Comparison of ENCODE assay signal across 16 cellular contexts in the genomic region with DNA sequence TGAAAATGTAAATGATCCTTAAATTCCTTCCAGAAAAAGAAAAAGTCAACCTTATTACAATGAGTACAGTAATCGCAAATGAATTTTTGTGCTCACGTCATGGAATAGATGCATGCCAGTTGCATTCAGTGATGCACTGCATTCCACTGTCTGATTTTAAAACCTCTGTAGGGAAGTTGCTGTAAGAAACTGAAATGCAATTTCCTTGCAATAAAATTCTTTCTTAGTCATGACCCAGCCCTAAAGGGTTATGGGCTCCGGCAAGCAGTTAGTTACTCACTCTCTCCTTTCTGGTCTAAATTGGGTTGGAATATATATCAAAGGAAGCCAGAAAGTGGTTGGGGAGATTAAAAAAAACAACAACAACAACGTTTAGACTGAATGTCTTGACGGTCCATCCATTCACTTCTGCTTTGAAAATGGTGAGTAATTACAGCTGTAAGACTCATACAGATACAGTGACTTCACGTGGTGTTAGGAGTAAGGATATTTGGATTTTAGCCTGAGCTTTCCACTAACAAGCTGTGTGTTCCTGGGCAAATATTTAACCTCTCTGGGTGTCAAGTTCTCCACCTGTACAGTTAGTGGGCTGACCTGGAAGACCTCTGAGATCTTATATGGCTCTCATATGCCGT. TPM values are rescaled to one million over a fixed set of nuclear protein-coding genes. Genes with fewer than 3 reads are reported as not detected.
DNase-seq lines count a peak whose midpoint lies in the region; ATAC-seq, FAIRE-seq and TF ChIP-seq lines count a peak whose summit lies in the region.
"Had no signal": no experiment of that assay in that cellular context is flagged by ENCODE, and none has a peak within 500 bp of the region (broad histone marks: within the 10 kb centered on the region; RNA-seq: fewer than 3 reads in every experiment).

No MANE protein-coding gene starts in this region.

- no peaks in the 10 kb centered on the region for H4K20me1 ChIP-seq in GM23248 (ENCODE audit: insufficient read depth)

- no peak overlapping the region for H4K8ac ChIP-seq in trophoblast cell (ENCODE audit: low read depth, low read length)

- in situ Hi-C loops in GM23248 (cut with MboI): loop anchor here (10.0 to 25.0 kb wide), 2 partner anchors 416 to 559 kb away; no protein-coding TSS in a partner anchor

- no peaks in the 10 kb centered on the region for H3K79me1 ChIP-seq in trophoblast cell (ENCODE audit: low read length)

- no peak overlapping the region for H4K12ac ChIP-seq in trophoblast cell (ENCODE audit: low read depth, low read length)

- FAIRE-seq in GM12892 (lab: Jason Lieb, UNC): no peak
- FAIRE-seq: GM12891 had no signal

- H3K27me3 ChIP-seq in GM23248 (replicated peaks; ENCODE audit: insufficient read depth): no peaks in the 10 kb centered on the region
- no peaks in the 10 kb centered on the region for H3K27me3 ChIP-seq in trophoblast cell (ENCODE audit: insufficient read depth, low read length)
- no peaks in the 10 kb centered on the region for H3K27me3 ChIP-seq in Peyer's patch
- H3K27me3 ChIP-seq: hepatocyte, stomach had no signal

- H3K9me3 ChIP-seq in GM23248 (ENCODE audit: low read depth): no peaks in the 10 kb centered on the region
- no peaks in the 10 kb centered on the region for H3K9me3 ChIP-seq in trophoblast cell (ENCODE audit: insufficient read depth, low read depth, low read length)
- H3K9me3 ChIP-seq in Peyer's patch: no peaks in the 10 kb centered on the region
- H3K9me3 ChIP-seq: prostate gland, stomach had no signal

- peak overlapping the region; percentile 63 for H3K9ac ChIP-seq in GM23248
- no peak overlapping the region for H3K9ac ChIP-seq in trophoblast cell (ENCODE audit: low read length)

- no peak overlapping the region for H2BK12ac ChIP-seq in trophoblast cell (ENCODE audit: low read length)

- H3F3A ChIP-seq in GM23248 (ENCODE audit: insufficient read depth): peaks cover 43% of the 10 kb centered on the region

- peak overlapping the region; percentile 59 for H3K4me2 ChIP-seq in GM23248 (ENCODE audit: unreplicated experiment)
- no peak overlapping the region for H3K4me2 ChIP-seq in trophoblast cell (ENCODE audit: low read length)
- H3K4me2 ChIP-seq: hepatocyte had no signal

- no peak overlapping the region for H2BK5ac ChIP-seq in trophoblast cell (ENCODE audit: low read depth, low read length, poor library complexity)

- H3K9me2 ChIP-seq in GM23248 (ENCODE audit: insufficient read depth): no peaks in the 10 kb centered on the region; the same call in 1 of the 2 replicates

- H2BK120ac ChIP-seq in trophoblast cell (ENCODE audit: insufficient read depth, low read length, poor library complexity): peak overlapping the region; percentile 10

- H3K27ac ChIP-seq in GM23248: peak overlapping the region; percentile 89
- H3K27ac ChIP-seq in trophoblast cell (ENCODE audit: low read depth, low read length): no peak overlapping the region
- no peak overlapping the region for H3K27ac ChIP-seq in Peyer's patch
- H3K27ac ChIP-seq: hepatocyte, prostate gland, stomach had no signal

- H3K23ac ChIP-seq in trophoblast cell (ENCODE audit: low read length): no peak overlapping the region

- no peak overlapping the region for H4K91ac ChIP-seq in trophoblast cell (ENCODE audit: low read depth, low read length)

- ATAC-seq in esophagus mucosa: peak; percentile 95
- ATAC-seq: activated CD4-positive, alpha-beta T cell treated with anti-CD3 and anti-CD28 coated beads for 36 hours had no signal

- 8 to 10% methylated on average over 7 of the region's 7 CpGs for WGBS in GM23248 (ENCODE audit: low coverage in 1 of 2, low lambda C conversion rate in 2 of 2, missing lambda C conversion rate in 2 of 2), 2 experiments
- no CpG with 5 or more reads among the region's 7 CpGs for WGBS in trophoblast cell (ENCODE audit: extremely low coverage, insufficient coverage, insufficient read length)

- no peak overlapping the region for H3K14ac ChIP-seq in trophoblast cell (ENCODE audit: low read length)

- peaks cover 44% of the 10 kb centered on the region for H3K4me1 ChIP-seq in GM23248 (ENCODE audit: insufficient read depth)
- H3K4me1 ChIP-seq in trophoblast cell (ENCODE audit: control insufficient read depth in 1 of 2, insufficient read depth in 2 of 2, low read length in 2 of 2): no peaks in the 10 kb centered on the region
- no peaks in the 10 kb centered on the region for H3K4me1 ChIP-seq in Peyer's patch
- H3K4me1 ChIP-seq: prostate gland, stomach had no signal

- TF ChIP-seq CTCF in Peyer's patch (IDR thresholded peaks at IDR 0.05): no peak

- H3K4ac ChIP-seq in trophoblast cell (ENCODE audit: low read depth, low read length): no peak overlapping the region

- H3K79me2 ChIP-seq in GM23248 (ENCODE audit: insufficient read depth): 0 out of 2 replicates have a peak, but pooled peaks cover 4% of the 10 kb centered on the region
- H3K79me2 ChIP-seq in trophoblast cell (ENCODE audit: control insufficient read depth, insufficient read depth, low read length, poor library complexity): no peaks in the 10 kb centered on the region
- H3K79me2 ChIP-seq: hepatocyte had no signal

- peak overlapping the region; percentile 49 for H3K4me3 ChIP-seq in GM23248
- no peak overlapping the region for H3K4me3 ChIP-seq in trophoblast cell (ENCODE audit: low read depth, low read length)
- H3K4me3 ChIP-seq in Peyer's patch: no peak overlapping the region
- H3K4me3 ChIP-seq: hepatocyte, prostate gland, stomach had no signal

- H3K18ac ChIP-seq in trophoblast cell (ENCODE audit: low read length): no peak overlapping the region

- H2AFZ ChIP-seq in GM23248 (peak overlapping the region; percentile 42), trophoblast cell (ENCODE audit: insufficient read depth, low read length, poor library complexity) (no peak overlapping the region)
- H2AFZ ChIP-seq: hepatocyte had no signal

- TF ChIP-seq POLR2A in GM12892 (IDR thresholded peaks at IDR 0.05; ENCODE audit: low read depth, low read length) (no peak), Peyer's patch (IDR thresholded peaks at IDR 0.05) (no peak)

- peak; percentile 96 for DNase-seq in GM23248
- peak; percentile 81 for DNase-seq in RPMI7951 (ENCODE audit: low read depth)
- peak; percentile 75 to 91 for DNase-seq in trophoblast cell
- DNase-seq in GM12892 (ENCODE audit: insufficient read length): no peak
- no peak for DNase-seq in hypothalamus (lab: John Stamatoyannopoulos, UW)
- no peak for DNase-seq in Peyer's patch
- DNase-seq in NCI-H2171 treated with DMSO at 0.1 percent for 48 hours (lab: John Stamatoyannopoulos, UW): no peak
- DNase-seq: activated CD4-positive, alpha-beta T cell treated with anti-CD3 and anti-CD28 coated beads for 36 hours; activated effector memory CD4-positive, alpha-beta T cell treated with Interleukin-2 at 50 U/mL for 16 hours; cerebellar nuclear complex; NCI-H446 treated with DMSO at 0.1 percent for 48 hours; stomach had no signal

- H3K36me3 ChIP-seq in GM23248 (ENCODE audit: low read depth) (no peaks in the 10 kb centered on the region), trophoblast cell (ENCODE audit: control insufficient read depth in 1 of 2, insufficient read depth in 2 of 2, low read length in 2 of 2) (no peaks in the 10 kb centered on the region), Peyer's patch (no peaks in the 10 kb centered on the region)
- H3K36me3 ChIP-seq: prostate gland, stomach had no signal

- H2AK5ac ChIP-seq in trophoblast cell (ENCODE audit: low read length): no peak overlapping the region

RNA-seq across cellular contexts. Expression of a gene that starts 8.6 kb away (rescaled TPM):
- 244 and 271 TPM in 2 replicates for total RNA-seq in GM23248 (2014; rRNA removed; shearing (Covaris generic))
- 198 and 199 TPM in 2 replicates for polyA plus RNA-seq in GM23248 (2016; fragmentation: Nextera tagmentation; extraction: Ambion mirVana)
- 41.7 and 47.2 TPM in 2 replicates for total RNA-seq in RPMI7951 (2014; rRNA removed; shearing (Covaris generic))
- 62.3 TPM for total RNA-seq in esophagus mucosa
- polyA plus RNA-seq in trophoblast cell (2013): 71.5 and 74.8 TPM in 2 replicates
- polyA plus RNA-seq in GM12892 (2012; ENCODE audit: missing spikeins): 0.38 TPM
- 10 to 100 TPM; 14.9 to 80.6 (median 46.7) TPM for total RNA-seq in Peyer's patch
- total RNA-seq: activated CD4-positive, alpha-beta T cell treated with anti-CD3 and anti-CD28 coated beads for 36 hours had no signal

Comparison
In these comparisons a context has a peak if more than half of its experiments do, and no peak if none do; other contexts are left out.
1. DNase-seq: peak in GM23248 (single experiment), RPMI7951 (single experiment) and trophoblast cell (2 of 2); none in GM12892 (single experiment), hypothalamus (0 of 51), Peyer's patch (0 of 3) and NCI-H2171 treated with DMSO at 0.1 percent for 48 hours (single experiment).